Comparison of ENCODE assay signal across 4 cellular contexts in genomic region chr21:8762241-8762640, GRCh38.
DNase-seq lines count a peak whose midpoint lies in the region.
"Not testable (repeated sequence)": the region's sequence is repeated elsewhere in the genome, so short reads cannot be mapped to it uniquely, and the experiment has no call there.

No MANE protein-coding gene starts in this region.

- H3K4me3 ChIP-seq in Karpas-422 (ENCODE audit: low read length), result not testable (repeated sequence)
- H3K4me3 ChIP-seq in mesendoderm (ENCODE audit: low read length), result peak overlapping the region; percentile 22

- not testable (repeated sequence) for H4K8ac ChIP-seq in mesendoderm (ENCODE audit: low read depth, low read length)

- H2BK120ac ChIP-seq in mesendoderm (ENCODE audit: low read depth, low read length), result not testable (repeated sequence)

- H4K5ac ChIP-seq in mesendoderm (ENCODE audit: low read length), result not testable (repeated sequence)

- H3K36me3 ChIP-seq in Karpas-422 (ENCODE audit: insufficient read depth, low read length); mesendoderm (ENCODE audit: control insufficient read depth, insufficient read depth, low read length): not testable (repeated sequence)

- not testable (repeated sequence) for H3K79me1 ChIP-seq in mesendoderm (ENCODE audit: low read length)

- H3K27ac ChIP-seq in Karpas-422 (ENCODE audit: low read length); mesendoderm (ENCODE audit: low read depth, low read length): not testable (repeated sequence)

- not testable (repeated sequence) for H3K27me3 ChIP-seq in Karpas-422 (ENCODE audit: low read length); mesendoderm (ENCODE audit: insufficient read depth, low read length, poor library complexity)

- H2BK15ac ChIP-seq in mesendoderm (replicated peaks; ENCODE audit: low read depth), result not testable (repeated sequence)

- not testable (repeated sequence) for H3K23ac ChIP-seq in mesendoderm (ENCODE audit: low read length)

- peaks cover 11% of the 10 kb centered on the region; the same call in 1 of the 2 replicates for H3K9me3 ChIP-seq in Karpas-422 (ENCODE audit: low read length)

- H2AFZ ChIP-seq in Karpas-422 (ENCODE audit: low read length), result not testable (repeated sequence)

- not testable (repeated sequence) for H3K4ac ChIP-seq in mesendoderm (ENCODE audit: low read depth, low read length)

- DNase-seq in AG20443 (ENCODE audit: low spot score) (peak; percentile 1), Karpas-422 (peak; percentile 27), SK-N-DZ (ENCODE audit: low spot score) (peak; percentile 97)
- not testable (repeated sequence) for DNase-seq in mesendoderm

- not testable (repeated sequence) for H3K79me2 ChIP-seq in Karpas-422 (ENCODE audit: low read length); mesendoderm (ENCODE audit: control insufficient read depth, insufficient read depth, low read length)

- not testable (repeated sequence) for H4K20me1 ChIP-seq in Karpas-422 (ENCODE audit: insufficient read depth, low read depth, low read length)

- H3K4me1 ChIP-seq in Karpas-422 (ENCODE audit: low read length); mesendoderm (ENCODE audit: control insufficient read depth, low read depth, low read length): not testable (repeated sequence)

- no CpG with 5 or more reads among the region's 2 CpGs for WGBS in mesendoderm (ENCODE audit: extremely low coverage, insufficient coverage, low lambda C conversion rate)

- H3K4me2 ChIP-seq in Karpas-422 (ENCODE audit: low read depth, low read length, poor library complexity, severe bottlenecking); mesendoderm (ENCODE audit: low read length): not testable (repeated sequence)

- H3K9me2 ChIP-seq in Karpas-422 (replicated peaks; ENCODE audit: insufficient read depth, low read length), result not testable (repeated sequence)

- H3K18ac ChIP-seq in mesendoderm (ENCODE audit: low read length), result not testable (repeated sequence)

- H2BK5ac ChIP-seq in mesendoderm (ENCODE audit: low read length), result not testable (repeated sequence)

- not testable (repeated sequence) for H3K9ac ChIP-seq in Karpas-422 (ENCODE audit: low read length); mesendoderm (ENCODE audit: low read length)

- H3K56ac ChIP-seq in mesendoderm (ENCODE audit: low read length), result not testable (repeated sequence)

- not testable (repeated sequence) for H2AK5ac ChIP-seq in mesendoderm (ENCODE audit: low read length)
